8 cellular contexts compared by ENCODE assay signal in genomic region chr11:114036156-114036811, GRCh38. TPM values are rescaled to one million over a fixed set of nuclear protein-coding genes. Genes with fewer than 3 reads are reported as not detected.
DNase-seq lines count a peak whose midpoint lies in the region; ATAC-seq and TF ChIP-seq lines count a peak whose summit lies in the region.

No MANE protein-coding gene starts in this region.

- CTCF ChIA-PET in PC-9 (lab: Charles Lee), result no interaction called here

- no peak overlapping the region for H2AFZ ChIP-seq in PC-9

- H4K20me1 ChIP-seq in PC-9 (ENCODE audit: insufficient read depth), result no peaks in the 10 kb centered on the region

- peaks cover 63% of the 10 kb centered on the region for H3K27me3 Mint-ChIP-seq in nephron (ENCODE audit: low read depth)

- H3K9me3 ChIP-seq in PC-9 (ENCODE audit: insufficient read depth, low read depth), result no peaks in the 10 kb centered on the region

- no peak overlapping the region for H3K27ac Mint-ChIP-seq in nephron

- H3K4me2 ChIP-seq in PC-9, result no peak overlapping the region

- H3F3A ChIP-seq in PC-9 (ENCODE audit: insufficient read depth, low read depth), result no peaks in the 10 kb centered on the region

- peaks cover 63% of the 10 kb centered on the region for H3K27me3 ChIP-seq in PC-9 (ENCODE audit: insufficient read depth, low read depth)

- no peaks in the 10 kb centered on the region for H3K36me3 Mint-ChIP-seq in nephron (ENCODE audit: low read depth)

- no peak overlapping the region for H3K4me3 ChIP-seq in PC-9

- TF ChIP-seq CTCF in PC-9 (conservative IDR thresholded peaks at IDR 0.05) (peak; percentile 63), nephron (IDR thresholded peaks at IDR 0.05; ENCODE audit: unreplicated experiment in 3 of 3) (peak; percentile 83 to 92 (median 83))

- no peaks in the 10 kb centered on the region; the same call in 1 of the 2 replicates for H3K4me1 ChIP-seq in PC-9 (replicated peaks; ENCODE audit: insufficient read depth)

- no peaks in the 10 kb centered on the region for H3K36me3 ChIP-seq in PC-9 (ENCODE audit: low read depth)

- no peak overlapping the region for H3K27ac ChIP-seq in PC-9

- intact Hi-C loops in PC-9 (cut with micrococcal nuclease; ENCODE audit: unreplicated experiment), result loop anchor here (1.0 kb wide), 1 partner anchor 225 kb away; no protein-coding TSS in a partner anchor

- BruUV-seq in PC-9 (replicated peaks; lab: Mats Ljungman, UMichigan), result no TSS peak

- H3K9me2 ChIP-seq in PC-9 (ENCODE audit: insufficient read depth), result no peaks in the 10 kb centered on the region

- H3K79me2 ChIP-seq in PC-9 (ENCODE audit: low read depth), result no peaks in the 10 kb centered on the region

- POLR2A ChIA-PET in PC-9 (lab: Charles Lee; ENCODE audit: unreplicated experiment), result no interaction called here

- peak; percentile 13 for DNase-seq in NK-92 treated with Interleukin-12 subunit alpha and Interleukin-12 subunit beta, amount 100 ng/mL, for 24 hours (lab: John Stamatoyannopoulos, UW)
- DNase-seq in NK-92 (lab: John Stamatoyannopoulos, UW; ENCODE audit: unreplicated experiment), result no peak
- peak in 1 of 2 experiments; percentile 31 for DNase-seq in PC-9
- peak; percentile 42 for DNase-seq in activated T-helper 9 cell treated with anti-CD3 and anti-CD28 coated beads, Interleukin-2, amount 50 U/mL, for 16 hours (ENCODE audit: low read depth)
- DNase-seq in fibroblast of the conjunctiva (ENCODE audit: low read depth), result peak; percentile 77
- DNase-seq in stromal cell of bone marrow (ENCODE audit: low read depth), result peak; percentile 33

- ATAC-seq in GM21360 (IDR thresholded peaks at IDR 0.05; ENCODE audit: unreplicated experiment), result no peak

- H3K4me1 Mint-ChIP-seq in nephron, result peaks cover 5% of the 10 kb centered on the region

- no peaks in the 10 kb centered on the region for H3K9me3 Mint-ChIP-seq in nephron

- peak overlapping the region; percentile 38 to 69 (median 40) for H3K4me3 Mint-ChIP-seq in nephron

RNA-seq across cellular contexts. Expression of gene ZBTB16, which starts 23.2 kb away (rescaled TPM):
- 0.25 and 0.44 TPM in 2 replicates for total RNA-seq in PC-9 (2021)
